In the genomic region with DNA sequence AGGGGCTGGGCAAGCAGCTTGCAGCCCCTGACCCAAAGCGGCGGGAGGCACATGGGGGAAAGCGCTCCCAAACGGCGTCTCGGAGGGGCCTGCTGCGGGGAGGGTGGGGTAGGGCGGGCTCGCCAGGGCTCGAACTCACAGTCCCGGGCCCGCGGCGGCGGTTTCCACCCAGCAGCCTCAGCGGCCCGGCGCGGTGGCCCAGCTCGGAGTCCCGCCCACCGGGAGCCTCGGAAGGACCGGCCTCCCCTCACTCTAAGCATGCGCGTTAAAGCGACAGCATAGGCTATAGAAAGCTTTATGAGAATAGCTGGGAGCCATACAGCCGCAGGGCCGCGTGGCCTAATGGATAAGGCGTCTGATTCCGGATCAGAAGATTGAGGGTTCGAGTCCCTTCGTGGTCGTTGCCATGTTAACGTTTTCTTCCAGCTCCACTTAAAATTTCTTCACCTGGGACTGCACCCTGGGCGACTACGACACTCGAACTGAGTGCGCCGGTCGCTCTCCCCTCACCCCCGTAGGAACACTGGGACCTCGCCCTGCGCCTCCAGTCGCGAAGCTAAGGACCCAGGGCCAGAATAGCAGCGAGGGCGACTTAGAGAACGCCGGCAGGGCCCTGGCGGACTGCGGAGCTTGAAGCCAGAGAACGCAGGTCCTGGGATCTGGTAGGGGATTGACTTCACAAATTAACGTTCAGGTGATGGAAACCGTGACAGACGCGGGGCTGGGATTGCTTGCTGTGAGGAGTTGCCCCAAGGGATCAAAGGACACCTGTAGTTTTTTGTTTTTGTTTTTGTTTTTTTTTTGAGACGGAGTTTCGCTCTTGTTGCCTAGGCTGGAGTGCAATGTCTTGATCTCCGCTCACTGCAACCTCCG, we compare ENCODE assay signal across 1 cellular context.
TF ChIP-seq lines count a peak whose summit lies in the region.

No MANE protein-coding gene starts in this region.

TF ChIP-seq in WTC11, 78 proteins besides CTCF, POLR2A, EP300 and RAD21 (continued from another document):
- TF ChIP-seq, protein P1, sequence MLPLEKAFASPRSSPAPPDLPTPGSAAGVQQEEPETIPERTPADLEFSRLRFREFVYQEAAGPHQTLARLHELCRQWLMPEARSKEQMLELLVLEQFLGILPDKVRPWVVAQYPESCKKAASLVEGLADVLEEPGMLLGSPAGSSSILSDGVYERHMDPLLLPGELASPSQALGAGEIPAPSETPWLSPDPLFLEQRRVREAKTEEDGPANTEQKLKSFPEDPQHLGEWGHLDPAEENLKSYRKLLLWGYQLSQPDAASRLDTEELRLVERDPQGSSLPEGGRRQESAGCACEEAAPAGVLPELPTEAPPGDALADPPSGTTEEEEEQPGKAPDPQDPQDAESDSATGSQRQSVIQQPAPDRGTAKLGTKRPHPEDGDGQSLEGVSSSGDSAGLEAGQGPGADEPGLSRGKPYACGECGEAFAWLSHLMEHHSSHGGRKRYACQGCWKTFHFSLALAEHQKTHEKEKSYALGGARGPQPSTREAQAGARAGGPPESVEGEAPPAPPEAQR (CRISPR knock-in tag; IDR thresholded peaks at IDR 0.05), result no peak
TF ChIP-seq in WTC11: peak in this region for 13.
